28 cellular contexts compared by ENCODE assay signal in genomic region chr11:89201138-89201537, GRCh38. TPM values are rescaled to one million over a fixed set of nuclear protein-coding genes. Genes with fewer than 3 reads are reported as not detected.
DNase-seq lines count a peak whose midpoint lies in the region; ATAC-seq, FAIRE-seq and TF ChIP-seq lines count a peak whose summit lies in the region.
"Had no signal": no experiment of that assay in that cellular context is flagged by ENCODE, and none has a peak within 500 bp of the region (broad histone marks: within the 10 kb centered on the region; RNA-seq: fewer than 3 reads in every experiment).

No MANE protein-coding gene starts in this region.

- TF ChIP-seq RAD21 in neural cell (conservative IDR thresholded peaks at IDR 0.05) (no peak), SK-N-SH (IDR thresholded peaks at IDR 0.05; ENCODE audit: low read length) (no peak)

- H3K9me3 ChIP-seq in endothelial cell of umbilical vein (replicated peaks; ENCODE audit: control insufficient read depth, insufficient read depth, low read length): no peaks in the 10 kb centered on the region
- H3K9me3 ChIP-seq in neural cell (ENCODE audit: low read length): no peaks in the 10 kb centered on the region
- H3K9me3 ChIP-seq in SK-N-SH: no peaks in the 10 kb centered on the region
- H3K9me3 ChIP-seq: BE2C, BLaER1 had no signal

- POLR2A ChIA-PET in endothelial cell of umbilical vein (lab: Charles Lee): no interaction called here
- POLR2A ChIA-PET in SK-N-SH (lab: Yijun Ruan, JAX): no interaction called here

- 3% methylated on average over 1 of the region's 1 CpG for WGBS in SK-N-SH (ENCODE audit: low lambda C conversion rate)

- no peaks in the 10 kb centered on the region for H3F3A ChIP-seq in neural cell (ENCODE audit: insufficient read depth, low read length, poor library complexity, severe bottlenecking)
- H3F3A ChIP-seq in SK-N-SH (replicated peaks; ENCODE audit: insufficient read depth): no peaks in the 10 kb centered on the region

- H3K27me3 ChIP-seq in endothelial cell of umbilical vein (ENCODE audit: control insufficient read depth in 2 of 2, insufficient read depth in 2 of 2, low read length in 2 of 2): no peaks in the 10 kb centered on the region
- no peaks in the 10 kb centered on the region for H3K27me3 ChIP-seq in neural cell (ENCODE audit: insufficient read depth, low read depth, low read length)
- no peaks in the 10 kb centered on the region for H3K27me3 ChIP-seq in SK-N-SH (ENCODE audit: insufficient read depth)
- H3K27me3 ChIP-seq: BE2C, BLaER1 had no signal

- H3K9me1 ChIP-seq in endothelial cell of umbilical vein (replicated peaks; ENCODE audit: control insufficient read depth, extremely low read depth, insufficient read depth, low read length): no peaks in the 10 kb centered on the region

- H3K79me2 ChIP-seq in endothelial cell of umbilical vein (ENCODE audit: control insufficient read depth, insufficient read depth, low read length) (no peaks in the 10 kb centered on the region), neural cell (replicated peaks; ENCODE audit: insufficient read depth, low read length) (no peaks in the 10 kb centered on the region), SK-N-SH (ENCODE audit: insufficient read depth) (no peaks in the 10 kb centered on the region)

- H3K4me2 ChIP-seq in endothelial cell of umbilical vein (ENCODE audit: insufficient read depth, low read length) (no peak overlapping the region), neural cell (ENCODE audit: low read length) (no peak overlapping the region), SK-N-SH (no peak overlapping the region)
- H3K4me2 ChIP-seq: BLaER1 had no signal

- H3K9ac ChIP-seq in endothelial cell of umbilical vein (replicated peaks; ENCODE audit: extremely low read depth, insufficient read depth, low read length) (no peak overlapping the region), neural cell (ENCODE audit: low read length) (no peak overlapping the region), SK-N-SH (no peak overlapping the region)
- H3K9ac ChIP-seq: BLaER1 had no signal

- ATAC-seq in HG03354 (IDR thresholded peaks at IDR 0.05; ENCODE audit: poor library complexity, severe bottlenecking, unreplicated experiment): no peak

- H4K20me1 ChIP-seq in endothelial cell of umbilical vein (replicated peaks; ENCODE audit: control insufficient read depth, extremely low read depth, insufficient read depth, low read length): no peaks in the 10 kb centered on the region
- no peaks in the 10 kb centered on the region for H4K20me1 ChIP-seq in neural cell (ENCODE audit: insufficient read depth)
- H4K20me1 ChIP-seq in SK-N-SH (ENCODE audit: insufficient read depth): no peaks in the 10 kb centered on the region
- H4K20me1 ChIP-seq: BLaER1 had no signal

- H3K36me3 ChIP-seq in endothelial cell of umbilical vein (ENCODE audit: control insufficient read depth in 2 of 2, extremely low read depth in 1 of 2, insufficient read depth in 2 of 2, low read length in 2 of 2): no peaks in the 10 kb centered on the region
- no peaks in the 10 kb centered on the region for H3K36me3 ChIP-seq in neural cell (ENCODE audit: insufficient read depth, low read length)
- no peaks in the 10 kb centered on the region for H3K36me3 ChIP-seq in SK-N-SH (replicated peaks in 1 of 2; ENCODE audit: control insufficient read depth in 1 of 2, insufficient read depth in 2 of 2, low read length in 1 of 2)
- H3K36me3 ChIP-seq: BE2C, BLaER1 had no signal

- no peaks in the 10 kb centered on the region for H3K4me1 ChIP-seq in endothelial cell of umbilical vein (ENCODE audit: control insufficient read depth, extremely low read depth, insufficient read depth, low read length)
- no peaks in the 10 kb centered on the region; a peak in 1 of 4 replicates for H3K4me1 ChIP-seq in SK-N-SH (ENCODE audit: control insufficient read depth in 1 of 2, insufficient read depth in 2 of 2, low read depth in 1 of 2, low read length in 1 of 2)
- H3K4me1 ChIP-seq: BE2C, BLaER1 had no signal

- CTCF ChIA-PET in endothelial cell of umbilical vein (lab: Charles Lee): no interaction called here
- CTCF ChIA-PET in SK-N-SH (lab: Yijun Ruan, JAX): interaction anchor here (0.7 kb wide), 1 partner anchor 22 kb away, joined by 3 read pairs; no protein-coding TSS in a partner anchor

- TF ChIP-seq CTCF in endothelial cell of umbilical vein (IDR thresholded peaks at IDR 0.05; ENCODE audit: extremely low read depth in 1 of 2, insufficient read depth in 1 of 2, low read depth in 1 of 2, low read length in 2 of 2) (no peak), neural cell (IDR thresholded peaks at IDR 0.05; ENCODE audit: poor library complexity, severe bottlenecking) (no peak), SK-N-SH (IDR thresholded peaks at IDR 0.05) (no peak)

- no peak for TF ChIP-seq POLR2A in endothelial cell of umbilical vein (IDR thresholded peaks at IDR 0.05; ENCODE audit: low read depth, low read length)

- BruUV-seq in endothelial cell of umbilical vein (replicated peaks; lab: Mats Ljungman, UMichigan): no TSS peak

- no peak overlapping the region for H3K27ac ChIP-seq in endothelial cell of umbilical vein (ENCODE audit: insufficient read depth, low read depth, low read length)
- H3K27ac ChIP-seq in neural cell (ENCODE audit: low read length): no peak overlapping the region
- no peak overlapping the region for H3K27ac ChIP-seq in SK-N-SH (ENCODE audit: low read depth in 2 of 2, low read length in 1 of 2)
- H3K27ac ChIP-seq: BLaER1 had no signal

- DNase-seq in dermis microvascular lymphatic vessel endothelial cell (ENCODE audit: low read depth in 2 of 2) (peak; percentile 18 to 38), endothelial cell of umbilical vein (ENCODE audit: low read depth, low spot score) (peak; percentile 28), SK-N-SH (no peak)
- DNase-seq: 8988T; ACHN; BE2C; C1 segment of cervical spinal cord; CD4-positive, alpha-beta memory T cell; CD4-positive, CD25-positive, alpha-beta regulatory T cell; CD8-positive, alpha-beta memory T cell; COR-L47; DMS 273 treated with DMSO at 0.1 percent for 48 hours; DMS153; DMS53; DMS79; DND-41; EL; GDM1 had no signal

- H3K4me3 ChIP-seq in endothelial cell of umbilical vein (replicated peaks in 1 of 3; ENCODE audit: insufficient read depth in 1 of 3, low read depth in 1 of 3, low read length in 3 of 3) (no peak overlapping the region), neural cell (ENCODE audit: low read length) (no peak overlapping the region), SK-N-SH (ENCODE audit: low read depth in 2 of 2, low read length in 1 of 2) (no peak overlapping the region)
- H3K4me3 ChIP-seq: BLaER1 had no signal

- H2AFZ ChIP-seq in endothelial cell of umbilical vein (ENCODE audit: low read depth, low read length) (no peak overlapping the region), neural cell (ENCODE audit: low read depth, low read length) (no peak overlapping the region), SK-N-SH (ENCODE audit: low read depth) (no peak overlapping the region)

- TF ChIP-seq EP300 in neural cell (conservative IDR thresholded peaks at IDR 0.05; ENCODE audit: poor library complexity, severe bottlenecking): peak; percentile 86
- TF ChIP-seq EP300 in SK-N-SH (IDR thresholded peaks at IDR 0.05; ENCODE audit: borderline replicate concordance in 1 of 2, low read depth in 1 of 2, low read length in 1 of 2): no peak

- intact Hi-C loops in endothelial cell of umbilical vein (cut with micrococcal nuclease): no loop called here

- no peak for FAIRE-seq in endothelial cell of umbilical vein (lab: Jason Lieb, UNC)
- FAIRE-seq: GM12891, GM19239 had no signal

- H3K9me2 ChIP-seq in neural cell (ENCODE audit: insufficient read depth, low read length) (no peaks in the 10 kb centered on the region), SK-N-SH (peaks cover 4% of the 10 kb centered on the region; the same call in 1 of the 2 replicates)

- dilution Hi-C loops in endothelial cell of umbilical vein (cut with MboI; ENCODE audit: extremely low pct_ligation_motif_present, low sequenced_read_pairs): no loop called here

TF ChIP-seq in endothelial cell of umbilical vein, 7 proteins besides CTCF, POLR2A, EP300 and RAD21:
- TF ChIP-seq FOS (IDR thresholded peaks at IDR 0.05; ENCODE audit: borderline replicate concordance, insufficient read depth, low read length) (no peak), MYC (IDR thresholded peaks at IDR 0.05; ENCODE audit: low read depth, low read length) (no peak)

TF ChIP-seq in neural cell, 6 proteins besides CTCF, POLR2A, EP300 and RAD21 (continues in another document):
- TF ChIP-seq SMC3 (conservative IDR thresholded peaks at IDR 0.05; ENCODE audit: poor library complexity) (no peak), POLR2AphosphoS5 (IDR thresholded peaks at IDR 0.05) (peak; percentile 79), TAF1 (IDR thresholded peaks at IDR 0.05; ENCODE audit: low read depth) (no peak), EZH2 (IDR thresholded peaks at IDR 0.05; ENCODE audit: borderline replicate concordance, insufficient read depth, low read length, poor library complexity, severe bottlenecking) (no peak), MXI1 (conservative IDR thresholded peaks at IDR 0.05; ENCODE audit: poor library complexity, severe bottlenecking) (no peak)

TF ChIP-seq in SK-N-SH, 30 proteins besides CTCF, POLR2A, EP300 and RAD21 (continues in another document):
- TF ChIP-seq RXRA (IDR thresholded peaks at IDR 0.05; ENCODE audit: borderline replicate concordance, low read depth) (no peak), GATA2 (CRISPR knock-in tag; IDR thresholded peaks at IDR 0.05) (no peak), POLR2AphosphoS5 (IDR thresholded peaks at IDR 0.05; ENCODE audit: low read depth, low read length) (no peak)

RNA-seq across cellular contexts. Expression of gene TYR, which starts 23.5 kb away (rescaled TPM):
- not detected in 2 replicates for total RNA-seq in dermis microvascular lymphatic vessel endothelial cell
- not detected in 2 replicates for total RNA-seq in endothelial cell of umbilical vein
- polyA plus RNA-seq in endothelial cell of umbilical vein: not detected in 2 replicates
- polyA plus RNA-seq in endothelial cell of umbilical vein (2011; cell fraction: cytosol; rRNA removed): not detected in 2 replicates
- not detected in 2 replicates for polyA plus RNA-seq in endothelial cell of umbilical vein (2011; cell fraction: nucleus; rRNA removed)
- polyA plus RNA-seq in endothelial cell of umbilical vein (2012): not detected in 2 replicates
- polyA minus RNA-seq in endothelial cell of umbilical vein: 0.13 TPM in 1 of 2 replicates, not detected in the other
- not detected for polyA minus RNA-seq in endothelial cell of umbilical vein (2011; cell fraction: cytosol; rRNA and poly(A)+ RNA removed)
- not detected in 2 replicates for polyA minus RNA-seq in endothelial cell of umbilical vein (2011; cell fraction: nucleus; rRNA and poly(A)+ RNA removed)
- polyA plus RNA-seq in neural cell: not detected in 2 replicates
- not detected in 2 replicates for polyA minus RNA-seq in neural cell
- polyA plus RNA-seq in SK-N-SH (2012; rRNA removed): not detected in 2 replicates
- not detected in 2 replicates for polyA plus RNA-seq in SK-N-SH (2012; cell fraction: cytosol; rRNA removed)
- not detected in 2 replicates for polyA plus RNA-seq in SK-N-SH (2012; cell fraction: nucleus; rRNA removed)
- total RNA-seq: A673; CD4-positive, alpha-beta memory T cell; CD4-positive, CD25-positive, alpha-beta regulatory T cell; CD8-positive, alpha-beta memory T cell; Daoy; G401 had no signal
- polyA plus RNA-seq: AG04450; CD14-positive monocyte; CD4-positive, alpha-beta memory T cell; CD4-positive, CD25-positive, alpha-beta regulatory T cell; CD8-positive, alpha-beta memory T cell had no signal
